In genomic region chr3:116886202-116886893, GRCh38 we compare ENCODE assay signal across 13 cellular contexts.
DNase-seq lines count a peak whose midpoint lies in the region; ATAC-seq, FAIRE-seq and TF ChIP-seq lines count a peak whose summit lies in the region.
"Had no signal": no experiment of that assay in that cellular context is flagged by ENCODE, and none has a peak within 500 bp of the region (broad histone marks: within the 10 kb centered on the region; RNA-seq: fewer than 3 reads in every experiment).

No MANE protein-coding gene starts in this region.

- peaks cover 3% of the 10 kb centered on the region for H3K9me3 Mint-ChIP-seq in chondrocyte (ENCODE audit: low read depth)

- peaks cover 8% of the 10 kb centered on the region for H3K27me3 Mint-ChIP-seq in chondrocyte (ENCODE audit: low read depth)

- peak; percentile 39 for DNase-seq in SIG-M5 treated with dmso at 0.1 percent for 504 hours (lab: John Stamatoyannopoulos, UW; ENCODE audit: unreplicated experiment)
- no peak for DNase-seq in SIG-M5 (lab: John Stamatoyannopoulos, UW)
- no peak for DNase-seq in chondrocyte (ENCODE audit: low spot score)
- DNase-seq in RCC 7860 (ENCODE audit: low spot score): no peak
- DNase-seq in GM03348 (ENCODE audit: low spot score): no peak
- DNase-seq in islet precursor cell: no peak
- DNase-seq: NCI-H2081, occipital lobe had no signal

- FAIRE-seq in RCC 7860 (lab: Jason Lieb, UNC): no peak
- FAIRE-seq: HTR-8/SVneo, keratinocyte had no signal

- H3K36me3 Mint-ChIP-seq in chondrocyte (ENCODE audit: low read depth): no peaks in the 10 kb centered on the region

- no peak overlapping the region for H3K27ac Mint-ChIP-seq in chondrocyte (ENCODE audit: unreplicated experiment)

- H3K4me1 Mint-ChIP-seq in chondrocyte (ENCODE audit: low read depth): no peaks in the 10 kb centered on the region

- ATAC-seq in HG02642 (IDR thresholded peaks at IDR 0.05; ENCODE audit: poor library complexity, unreplicated experiment): peak; percentile 90
- ATAC-seq in HG03457 (IDR thresholded peaks at IDR 0.05; ENCODE audit: unreplicated experiment): peak; percentile 81
- ATAC-seq: SK-N-SH treated with all-trans-retinoic acid at 6 μM for 48 hours had no signal

- H3K4me3 Mint-ChIP-seq in chondrocyte (ENCODE audit: unreplicated experiment): no peak overlapping the region

- TF ChIP-seq CTCF in chondrocyte (IDR thresholded peaks at IDR 0.05): no peak
